Comparison of ENCODE assay signal across 24 cellular contexts in genomic region chr2:38293152-38293865, GRCh38.
"Had no signal": no experiment of that assay in that cellular context is flagged by ENCODE, and none has a peak within 500 bp of the region (broad histone marks: within the 10 kb centered on the region; RNA-seq: fewer than 3 reads in every experiment).

No MANE protein-coding gene starts in this region.

- FAIRE-seq: endothelial cell of umbilical vein, islet of Langerhans had no signal

- H3K9me3 ChIP-seq: gastroesophageal sphincter, thoracic aorta, upper lobe of left lung had no signal

- H3K4me2 ChIP-seq: neural progenitor cell had no signal

- H2AFZ ChIP-seq: neural progenitor cell had no signal

- H3K27ac ChIP-seq: adrenal gland, gastroesophageal sphincter, neural progenitor cell, thoracic aorta, upper lobe of left lung had no signal

- H3K4me1 ChIP-seq: adrenal gland, neural progenitor cell, upper lobe of left lung had no signal

- DNase-seq: activated CD4-positive, alpha-beta T cell treated with anti-CD3 and anti-CD28 coated beads for 1 hour; activated CD4-positive, alpha-beta T cell treated with anti-CD3 and anti-CD28 coated beads, Interleukin-2, amount 50 U/mL, for 1 hour; activated CD8-positive, alpha-beta memory T cell treated with anti-CD3 and anti-CD28 coated beads for 24 hours; activated CD8-positive, alpha-beta memory T cell treated with anti-CD3 and anti-CD28 coated beads, Interleukin-2, amount 50 U/mL, for 4 hours; activated T-cell treated with anti-CD3 and anti-CD28 coated beads, Interleukin-2, amount 50 U/mL, for 24 hours; adrenal gland; central memory CD4-positive, alpha-beta T cell; effector memory CD8-positive, alpha-beta T cell; head of caudate nucleus; hypothalamus; left ventricle myocardium superior; mammary epithelial cell; naive thymus-derived CD8-positive, alpha-beta T cell; retina; stimulated activated CD4-positive, alpha-beta T cell treated with anti-CD3 and anti-CD28 coated beads, Interleukin-4, amount 100 ng/mL, for 1 hour; stimulated activated naive CD4-positive, alpha-beta T cell; upper lobe of left lung had no signal

- H3K4me3 ChIP-seq: adrenal gland, gastroesophageal sphincter, neural progenitor cell, thoracic aorta, upper lobe of left lung had no signal

- H3K27me3 ChIP-seq: adrenal gland, gastroesophageal sphincter, neural progenitor cell, upper lobe of left lung had no signal

- ATAC-seq: activated T-helper 17 cell treated with anti-CD3 and anti-CD28 coated beads, Interleukin-2, amount 50 U/mL, for 72 hours; effector memory CD8-positive, alpha-beta T cell; esophagus mucosa; gastroesophageal sphincter; left ventricle myocardium superior; naive thymus-derived CD8-positive, alpha-beta T cell had no signal

- H3K9ac ChIP-seq: neural progenitor cell had no signal
